ENCODE assay signal across 10 cellular contexts in the genomic region with DNA sequence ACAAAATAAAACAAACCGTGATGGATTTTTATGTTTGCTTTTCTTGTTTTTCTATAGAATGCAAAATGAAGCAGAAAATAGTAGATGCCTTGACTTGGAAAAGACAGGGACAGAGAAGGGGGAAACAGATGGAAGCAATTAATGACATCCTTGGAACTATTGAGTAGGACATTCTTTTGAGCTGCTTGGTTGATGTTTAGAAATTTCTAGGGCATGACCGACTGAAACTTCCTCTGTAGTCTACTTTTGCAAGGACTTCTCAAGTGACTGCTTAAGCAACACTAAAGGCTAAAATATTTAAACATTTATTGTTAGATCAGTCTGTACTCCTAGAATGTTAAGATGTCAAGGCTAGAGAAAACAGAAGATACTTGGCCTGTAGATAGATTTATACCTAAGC. TPM values are rescaled to one million over a fixed set of nuclear protein-coding genes. Genes with fewer than 3 reads are reported as not detected.
DNase-seq lines count a peak whose midpoint lies in the region; ATAC-seq and TF ChIP-seq lines count a peak whose summit lies in the region.
"Had no signal": no experiment of that assay in that cellular context is flagged by ENCODE, and none has a peak within 500 bp of the region (broad histone marks: within the 10 kb centered on the region; RNA-seq: fewer than 3 reads in every experiment).

No MANE protein-coding gene starts in this region.

- intact Hi-C loops in body of pancreas (cut with DNase I), result no loop called here

- no peak for TF ChIP-seq POLR2A in body of pancreas (IDR thresholded peaks at IDR 0.05)

- WGBS in body of pancreas, 2 donors, result 75 to 77% methylated on average over 2 of the region's 2 CpGs

- H3K27ac ChIP-seq in body of pancreas, result no peak overlapping the region

- DNase-seq in AG09319 (ENCODE audit: extremely low read depth, low read depth) (peak; percentile 88), HFFc6 (peak; percentile 89), chondrocyte (ENCODE audit: low spot score) (no peak), NCI-H1694 treated with DMSO at 0.1 percent for 48 hours (lab: John Stamatoyannopoulos, UW) (no peak), NCI-H1092 (lab: John Stamatoyannopoulos, UW) (no peak), body of pancreas (no peak), NCI-H1417 treated with DMSO at 0.1 percent for 48 hours (lab: John Stamatoyannopoulos, UW) (no peak)
- DNase-seq: Caco-2, caudate nucleus had no signal

- H3K9me3 Mint-ChIP-seq in HFFc6 (no peaks in the 10 kb centered on the region), chondrocyte (ENCODE audit: low read depth) (no peaks in the 10 kb centered on the region), nephron (no peaks in the 10 kb centered on the region)

- H3K4me1 ChIP-seq in body of pancreas, result peaks cover 17% of the 10 kb centered on the region

- H3K4me3 Mint-ChIP-seq in HFFc6 (peak overlapping the region; percentile 73), chondrocyte (ENCODE audit: unreplicated experiment) (no peak overlapping the region), nephron (no peak overlapping the region)

- H3K4me1 Mint-ChIP-seq in HFFc6 (ENCODE audit: low read depth) (peaks cover 78% of the 10 kb centered on the region), chondrocyte (ENCODE audit: low read depth) (peaks cover 71% of the 10 kb centered on the region), nephron (peaks cover 30% of the 10 kb centered on the region)

- ATAC-seq in body of pancreas, result no peak

- no peak overlapping the region for H3K4me3 ChIP-seq in body of pancreas

- no peaks in the 10 kb centered on the region for H3K9me3 ChIP-seq in body of pancreas
- H3K9me3 ChIP-seq: Caco-2 had no signal

- H3K36me3 ChIP-seq in body of pancreas (replicated peaks in 1 of 2; ENCODE audit: insufficient read depth in 1 of 2, low read depth in 2 of 2), result peaks cover 0 to 2% of the 10 kb centered on the region in 2 donors

- H3K27me3 Mint-ChIP-seq in HFFc6 (ENCODE audit: insufficient read depth), result peaks cover 3% of the 10 kb centered on the region
- H3K27me3 Mint-ChIP-seq in chondrocyte (ENCODE audit: low read depth), result no peaks in the 10 kb centered on the region
- no peaks in the 10 kb centered on the region for H3K27me3 Mint-ChIP-seq in nephron (ENCODE audit: low read depth)

- H3K27me3 ChIP-seq in body of pancreas, result no peaks in the 10 kb centered on the region

- H3K36me3 Mint-ChIP-seq in HFFc6 (ENCODE audit: low read depth) (peaks cover 29% of the 10 kb centered on the region), chondrocyte (ENCODE audit: low read depth) (peaks cover 15% of the 10 kb centered on the region), nephron (ENCODE audit: low read depth) (peaks cover 27% of the 10 kb centered on the region)

- H3K27ac Mint-ChIP-seq in HFFc6 (peak overlapping the region; percentile 69), chondrocyte (ENCODE audit: unreplicated experiment) (peak overlapping the region; percentile 96), nephron (peak overlapping the region; percentile 24 to 67 (median 59))

- no peak for TF ChIP-seq CTCF in AG09319 (IDR thresholded peaks at IDR 0.05; ENCODE audit: low read depth, low read length)
- TF ChIP-seq CTCF in HFFc6 (IDR thresholded peaks at IDR 0.05), result no peak
- no peak for TF ChIP-seq CTCF in chondrocyte (IDR thresholded peaks at IDR 0.05)
- no peak for TF ChIP-seq CTCF in nephron (IDR thresholded peaks at IDR 0.05; ENCODE audit: unreplicated experiment in 3 of 3)
- TF ChIP-seq CTCF in body of pancreas (IDR thresholded peaks at IDR 0.05), result no peak

RNA-seq across cellular contexts. Expression of a gene that starts 49.4 kb away (rescaled TPM):
- 100 to 1,000 TPM; 366 to 443 (median 406) TPM for total RNA-seq in HFFc6 (2021; fragmentation: NEBNext Ultra II Directional; extraction: Animal tissue kit (Norgen Biotek cat#: 25700))
- total RNA-seq in chondrocyte, result 429 to 498 TPM (median 485 TPM) in 3 replicates
- 10 to 100 TPM; 24.4 to 31.6 TPM for total RNA-seq in body of pancreas

Comparison
In these comparisons a context has a peak if more than half of its experiments do, and no peak if none do; other contexts are left out.
1. DNase-seq: peak in AG09319 (single experiment) and HFFc6 (single experiment); none in chondrocyte (single experiment), NCI-H1694 treated with DMSO at 0.1 percent for 48 hours (single experiment), NCI-H1092 (single experiment), body of pancreas (0 of 4) and NCI-H1417 treated with DMSO at 0.1 percent for 48 hours (single experiment).
2. RNA of a gene that starts 49.4 kb away (total RNA-seq): 429 to 498 TPM in chondrocyte and 366 to 443 TPM in HFFc6; 24.4 to 31.6 TPM in body of pancreas; every median in the first group is over 10 times any median in the second.
3. Peak in every context shown above with its lines, with median percentiles within 50 percentile points of each other: H3K27ac Mint-ChIP-seq.